In genomic region chrX:108390976-108391717, GRCh38 we compare ENCODE assay signal across 1 cellular context. TPM values are rescaled to one million over a fixed set of nuclear protein-coding genes. Genes with fewer than 3 reads are reported as not detected.
"Had no signal": no experiment of that assay in that cellular context is flagged by ENCODE, and none has a peak within 500 bp of the region (broad histone marks: within the 10 kb centered on the region; RNA-seq: fewer than 3 reads in every experiment).

No MANE protein-coding gene starts in this region.

RNA-seq across cellular contexts. Expression of gene COL4A6, which starts 47.1 kb away (rescaled TPM):
- total RNA-seq: osteoblast had no signal
